ENCODE assay signal across 20 cellular contexts in genomic region chr22:26958378-26958777, GRCh38.
DNase-seq lines count a peak whose midpoint lies in the region; FAIRE-seq lines count a peak whose summit lies in the region.
"Had no signal": no experiment of that assay in that cellular context is flagged by ENCODE, and none has a peak within 500 bp of the region (broad histone marks: within the 10 kb centered on the region; RNA-seq: fewer than 3 reads in every experiment).

No MANE protein-coding gene starts in this region.

- in situ Hi-C loops in ACHN (cut with HindIII; ENCODE audit: low pct_ligation_motif_present, low pct_unique_long_range_greater_than_20kb, low sequenced_read_pairs) = no loop called here

- FAIRE-seq in RCC 7860 (lab: Jason Lieb, UNC) = peak; percentile 65
- FAIRE-seq: A204.1, D721Med, G401.6, GM12891, GM19239 had no signal

- intact Hi-C loops in activated T-helper 1 cell treated with anti-CD3 and anti-CD28 coated beads, Interleukin-12 subunit alpha, Interleukin-12 subunit beta, Interleukin-2, Interleukin-4 antibody, amounts not matched to agents 30 ng/mL and 10 ng/mL and 1 ng/mL, durations not matched to agents 14 hours and 24 hours and 36 hours (cut with micrococcal nuclease) = no loop called here

- no peak overlapping the region for H3K4me3 Mint-ChIP-seq in activated T-helper 1 cell treated with anti-CD3 and anti-CD28 coated beads, Interleukin-12 subunit alpha, Interleukin-12 subunit beta, Interleukin-2, Interleukin-4 antibody, amounts not matched to agents 30 ng/mL and 10 ng/mL and 1 ng/mL, durations not matched to agents 14 hours and 24 hours and 36 hours
- H3K4me3 Mint-ChIP-seq: B cell; CD4-positive, alpha-beta T cell; CD8-positive, alpha-beta T cell had no signal

- peaks cover 16% of the 10 kb centered on the region for H3K27me3 Mint-ChIP-seq in activated T-helper 1 cell treated with anti-CD3 and anti-CD28 coated beads, Interleukin-12 subunit alpha, Interleukin-12 subunit beta, Interleukin-2, Interleukin-4 antibody, amounts not matched to agents 30 ng/mL and 10 ng/mL and 1 ng/mL, durations not matched to agents 14 hours and 24 hours and 36 hours (ENCODE audit: insufficient read depth)

- DNase-seq in ACHN (peak; percentile 41), RCC 7860 (ENCODE audit: low spot score) (no peak), renal cortical epithelial cell (ENCODE audit: low read depth) (peak; percentile 19), NCI-H2171 (lab: John Stamatoyannopoulos, UW) (no peak), LoVo (ENCODE audit: low spot score) (no peak)
- DNase-seq in activated T-helper 1 cell treated with anti-CD3 and anti-CD28 coated beads, Interleukin-12 subunit alpha, Interleukin-12 subunit beta, Interleukin-2, Interleukin-4 antibody, amounts not matched to agents 30 ng/mL and 10 ng/mL and 1 ng/mL, durations not matched to agents 14 hours and 24 hours and 36 hours (ENCODE audit: low spot score) = no peak
- DNase-seq: 8988T; AML-193; Caco-2; Calu3; CD4-positive, alpha-beta T cell; CD8-positive, alpha-beta T cell; DMS79 treated with DMSO at 0.1 percent for 48 hours; GF-D8 had no signal

- H3K27ac Mint-ChIP-seq in activated T-helper 1 cell treated with anti-CD3 and anti-CD28 coated beads, Interleukin-12 subunit alpha, Interleukin-12 subunit beta, Interleukin-2, Interleukin-4 antibody, amounts not matched to agents 30 ng/mL and 10 ng/mL and 1 ng/mL, durations not matched to agents 14 hours and 24 hours and 36 hours = no peak overlapping the region
- H3K27ac Mint-ChIP-seq: B cell; CD4-positive, alpha-beta T cell; CD8-positive, alpha-beta T cell had no signal

- no peaks in the 10 kb centered on the region for H3K9me3 Mint-ChIP-seq in activated T-helper 1 cell treated with anti-CD3 and anti-CD28 coated beads, Interleukin-12 subunit alpha, Interleukin-12 subunit beta, Interleukin-2, Interleukin-4 antibody, amounts not matched to agents 30 ng/mL and 10 ng/mL and 1 ng/mL, durations not matched to agents 14 hours and 24 hours and 36 hours
- H3K9me3 Mint-ChIP-seq: CD8-positive, alpha-beta T cell had no signal

- no peaks in the 10 kb centered on the region for H3K4me1 Mint-ChIP-seq in activated T-helper 1 cell treated with anti-CD3 and anti-CD28 coated beads, Interleukin-12 subunit alpha, Interleukin-12 subunit beta, Interleukin-2, Interleukin-4 antibody, amounts not matched to agents 30 ng/mL and 10 ng/mL and 1 ng/mL, durations not matched to agents 14 hours and 24 hours and 36 hours (ENCODE audit: low read depth)
- H3K4me1 Mint-ChIP-seq: B cell had no signal

- H3K36me3 Mint-ChIP-seq in activated T-helper 1 cell treated with anti-CD3 and anti-CD28 coated beads, Interleukin-12 subunit alpha, Interleukin-12 subunit beta, Interleukin-2, Interleukin-4 antibody, amounts not matched to agents 30 ng/mL and 10 ng/mL and 1 ng/mL, durations not matched to agents 14 hours and 24 hours and 36 hours (ENCODE audit: low read depth) = no peaks in the 10 kb centered on the region
- H3K36me3 Mint-ChIP-seq: CD8-positive, alpha-beta T cell had no signal

Comparison
In these comparisons a context has a peak if more than half of its experiments do, and no peak if none do; other contexts are left out.
1. DNase-seq: peak in ACHN (single experiment) and renal cortical epithelial cell (single experiment); none in RCC 7860 (single experiment), NCI-H2171 (single experiment), LoVo (single experiment) and activated T-helper 1 cell treated with anti-CD3 and anti-CD28 coated beads, Interleukin-12 subunit alpha, Interleukin-12 subunit beta, Interleukin-2, Interleukin-4 antibody, amounts not matched to agents 30 ng/mL and 10 ng/mL and 1 ng/mL, durations not matched to agents 14 hours and 24 hours and 36 hours (single experiment).